1 cellular context compared by ENCODE assay signal in genomic region chr16:15650019-15650697, GRCh38.
TF ChIP-seq lines count a peak whose summit lies in the region.

Gene NDE1, plus strand, starts transcription at chr16:15650245. Its CDS starts 14,534 bp downstream, at chr16:15664779.

TF ChIP-seq in IMR-90, 13 proteins besides CTCF, POLR2A, EP300 and RAD21 (continued from another document):
- no peak for TF ChIP-seq MAFK (IDR thresholded peaks at IDR 0.05; ENCODE audit: low read depth, low read length)
